8 cellular contexts compared by ENCODE assay signal in genomic region chr5:154642499-154643245, GRCh38.
DNase-seq lines count a peak whose midpoint lies in the region; ATAC-seq, FAIRE-seq and TF ChIP-seq lines count a peak whose summit lies in the region.

No MANE protein-coding gene starts in this region.

- FAIRE-seq in A549 (lab: Jason Lieb, UNC), result no peak

- peaks cover 25% of the 10 kb centered on the region for H3K27me3 Mint-ChIP-seq in CD4-positive, alpha-beta T cell

- no peaks in the 10 kb centered on the region for H3K36me3 ChIP-seq in heart left ventricle

- H3K4me1 Mint-ChIP-seq in CD4-positive, alpha-beta T cell (ENCODE audit: low read depth), result peaks cover 13% of the 10 kb centered on the region

- H3K27ac Mint-ChIP-seq in CD4-positive, alpha-beta T cell, result no peak overlapping the region

- H3K4me2 ChIP-seq in A549, result no peak overlapping the region

- peaks cover 10% of the 10 kb centered on the region for H3K9me3 Mint-ChIP-seq in CD4-positive, alpha-beta T cell

- H3K4me1 ChIP-seq in A549 (no peaks in the 10 kb centered on the region), heart left ventricle (peaks cover 0 to 10% (median 5%) of the 10 kb centered on the region in 12 donors)

- 23% methylated on average over 12 of the region's 12 CpGs for WGBS in A549 (ENCODE audit: missing lambda C conversion rate)
- WGBS in heart left ventricle, 4 donors, result 36 to 66% (median 57%) methylated on average over 12 of the region's 12 CpGs

- H3K4me3 ChIP-seq in A549, result no peak overlapping the region
- no peak overlapping the region for H3K4me3 ChIP-seq in heart left ventricle

- POLR2A ChIA-PET in A549 (lab: Yijun Ruan, JAX), result no interaction called here
- POLR2A ChIA-PET in CD4-positive, alpha-beta T cell (lab: Charles Lee), result no interaction called here

- TF ChIP-seq CTCF in A549 (IDR thresholded peaks at IDR 0.05) (peak; percentile 46), heart left ventricle (IDR thresholded peaks at IDR 0.05) (peak; percentile 24 to 60 (median 45))
- TF ChIP-seq CTCF in CD4-positive, alpha-beta T cell (IDR thresholded peaks at IDR 0.05), result no peak

- DNase-seq in A549 (ENCODE audit: low read depth in 1 of 2, low spot score in 1 of 2), result peak in 1 of 2 experiments; percentile 38
- DNase-seq in SK-N-DZ (ENCODE audit: low spot score), result peak; percentile 64
- DNase-seq in heart left ventricle, result no peak
- DNase-seq in dedifferentiated amniotic fluid mesenchymal stem cell (ENCODE audit: extremely low spot score), result no peak
- DNase-seq in stimulated activated CD4-positive, alpha-beta T cell treated with anti-CD3 and anti-CD28 coated beads, Interleukin-4, amount 100 ng/mL, for 4 hours, result no peak
- no peak for DNase-seq in HK-2 (ENCODE audit: unreplicated experiment)
- DNase-seq in CD4-positive, alpha-beta T cell, result no peak

- no peak overlapping the region for H3K4me3 Mint-ChIP-seq in CD4-positive, alpha-beta T cell

- TF ChIP-seq POLR2A in A549 (IDR thresholded peaks at IDR 0.05; ENCODE audit: low read length) (no peak), heart left ventricle (IDR thresholded peaks at IDR 0.05) (no peak)

- ATAC-seq in A549, result peak; percentile 90 to 96
- ATAC-seq in GM18868 (IDR thresholded peaks at IDR 0.05; ENCODE audit: unreplicated experiment), result peak; percentile 78
- peak; percentile 47 to 88 (median 75) for ATAC-seq in heart left ventricle
- ATAC-seq in CD4-positive, alpha-beta T cell (ENCODE audit: poor library complexity), result no peak

- no peaks in the 10 kb centered on the region for H3K36me3 Mint-ChIP-seq in CD4-positive, alpha-beta T cell (ENCODE audit: low read depth)

- intact Hi-C loops in heart left ventricle (cut with DNase I), result loop anchor here in 1 of 10 donors (10.0 kb wide), 1 partner anchor 668 kb away; no protein-coding TSS in a partner anchor
- intact Hi-C loops in CD4-positive, alpha-beta T cell (cut with DNase I, micrococcal nuclease), result loop anchor here (5.0 to 10.0 kb wide), 4 partner anchors 168 to 670 kb away; partner anchors contain the start of gene HAND1 (in 1 of the 2)

- H3K27me3 ChIP-seq in heart left ventricle, result peaks cover 0 to 4% (median 0%) of the 10 kb centered on the region in 9 donors
- H3K27me3 ChIP-seq in CD4-positive, alpha-beta T cell (ENCODE audit: control insufficient read depth, insufficient read depth, low read length), result peaks cover 13% of the 10 kb centered on the region

- TF ChIP-seq EP300 in A549 (IDR thresholded peaks at IDR 0.05), result no peak

- peaks cover 16% of the 10 kb centered on the region; the same call in 2 of the 3 replicates for H3K9me3 ChIP-seq in A549
- peaks cover 0 to 7% (median 0%) of the 10 kb centered on the region in 12 donors for H3K9me3 ChIP-seq in heart left ventricle
- H3K9me3 ChIP-seq in CD4-positive, alpha-beta T cell (ENCODE audit: control insufficient read depth, low read length), result no peaks in the 10 kb centered on the region

- H3K27ac ChIP-seq in A549 (no peak overlapping the region), heart left ventricle (no peak overlapping the region)
- H3K27ac ChIP-seq in CD4-positive, alpha-beta T cell (ENCODE audit: low read depth, low read length), result no peak overlapping the region

- TF ChIP-seq RAD21 in A549 (conservative IDR thresholded peaks at IDR 0.05 in 1 of 2, IDR thresholded peaks at IDR 0.05 in 1 of 2), result peak; percentile 46 to 76

- CTCF ChIA-PET in A549 (lab: Yijun Ruan, JAX), result interaction anchor here (0.7 to 1.8 kb wide), 4 partner anchors 12 to 667 kb away, joined by 3 to 12 read pairs (median 4); no protein-coding TSS in a partner anchor
- CTCF ChIA-PET in CD4-positive, alpha-beta T cell (lab: Charles Lee), result no interaction called here

TF ChIP-seq in A549, 52 proteins besides CTCF, POLR2A, EP300 and RAD21:
- TF ChIP-seq MAFK (IDR thresholded peaks at IDR 0.05; ENCODE audit: partially characterized antibody) (peak; percentile 61), ZFP36 (IDR thresholded peaks at IDR 0.05; ENCODE audit: borderline replicate concordance, partially characterized antibody) (no peak), KDM1A (IDR thresholded peaks at IDR 0.05; ENCODE audit: low read depth) (no peak)
